In genomic region chr7:127900735-127901685, GRCh38 we compare ENCODE assay signal across 2 cellular contexts.
TF ChIP-seq lines count a peak whose summit lies in the region.

No MANE protein-coding gene starts in this region.

TF ChIP-seq in IMR-90, 13 proteins besides CTCF, POLR2A, EP300 and RAD21:
- TF ChIP-seq USF2 (IDR thresholded peaks at IDR 0.05; ENCODE audit: low read depth, low read length) (no peak), MAZ (IDR thresholded peaks at IDR 0.05; ENCODE audit: borderline replicate concordance, low read depth, low read length) (no peak), SMC3 (IDR thresholded peaks at IDR 0.05; ENCODE audit: low read depth, low read length) (no peak), FOS (IDR thresholded peaks at IDR 0.05; ENCODE audit: low read depth, low read length) (no peak), CEBPB (IDR thresholded peaks at IDR 0.05; ENCODE audit: low read depth, low read length) (no peak), CHD1 (IDR thresholded peaks at IDR 0.05; ENCODE audit: low read depth, low read length) (no peak), BHLHE40 (IDR thresholded peaks at IDR 0.05; ENCODE audit: low read depth, low read length) (no peak), RCOR1 (IDR thresholded peaks at IDR 0.05; ENCODE audit: insufficient replicate concordance, low read length) (no peak), MAFK (IDR thresholded peaks at IDR 0.05; ENCODE audit: low read depth, low read length) (no peak), RFX5 (IDR thresholded peaks at IDR 0.05; ENCODE audit: low read depth, low read length) (no peak), NFE2L2 (IDR thresholded peaks at IDR 0.05; ENCODE audit: low read depth, low read length) (no peak)

TF ChIP-seq in H1, 55 proteins besides CTCF, POLR2A, EP300 and RAD21:
- TF ChIP-seq ASH2L (IDR thresholded peaks at IDR 0.05; ENCODE audit: low read length) = peak; percentile 29
- no peak for TF ChIP-seq SP1 (IDR thresholded peaks at IDR 0.05; ENCODE audit: low read depth, low read length)
